In the genomic region with DNA sequence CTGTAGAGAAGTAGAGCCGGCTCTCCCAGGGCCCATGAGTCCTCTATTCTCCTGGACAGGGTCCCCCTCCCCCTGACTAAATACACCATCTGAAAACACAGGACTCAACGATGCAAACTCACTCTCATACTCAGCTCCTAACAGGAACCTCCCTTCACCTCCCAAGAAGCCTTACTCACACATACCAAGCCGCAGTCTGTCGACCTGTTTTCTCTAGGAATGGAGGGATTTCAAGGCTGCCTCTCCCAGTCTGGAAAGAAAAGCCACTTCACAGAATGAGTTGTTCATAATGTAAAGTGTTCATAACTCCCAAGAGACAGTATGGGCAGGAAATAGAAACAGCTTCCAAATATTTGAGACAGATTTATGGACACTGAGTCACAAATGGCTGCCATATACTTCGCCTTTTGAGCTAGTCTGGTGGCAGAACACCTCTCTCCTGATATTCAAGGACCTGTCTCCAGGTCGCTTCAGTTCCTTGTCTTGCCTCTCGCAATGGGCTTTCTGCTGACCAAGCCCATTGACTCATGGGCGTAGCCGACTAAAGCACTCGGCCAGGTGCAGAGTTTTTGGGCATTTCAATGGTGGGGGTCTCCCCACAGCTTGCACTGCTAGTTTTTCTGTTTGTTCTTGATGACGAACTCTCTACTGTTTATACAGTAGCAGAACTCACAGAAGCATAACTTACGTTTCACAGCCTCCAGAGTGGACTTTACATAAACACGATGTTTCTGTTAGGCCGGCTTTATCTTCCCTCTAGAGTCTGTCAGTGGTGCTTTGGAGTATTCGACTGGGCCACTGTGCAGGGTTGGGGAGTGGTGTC, we compare ENCODE assay signal across 2 cellular contexts.
TF ChIP-seq lines count a peak whose summit lies in the region.

No MANE protein-coding gene starts in this region.

TF ChIP-seq in SK-N-SH, 30 proteins besides CTCF, POLR2A, EP300 and RAD21 (continued from another document):
- TF ChIP-seq, protein P1, sequence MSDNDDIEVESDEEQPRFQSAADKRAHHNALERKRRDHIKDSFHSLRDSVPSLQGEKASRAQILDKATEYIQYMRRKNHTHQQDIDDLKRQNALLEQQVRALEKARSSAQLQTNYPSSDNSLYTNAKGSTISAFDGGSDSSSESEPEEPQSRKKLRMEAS (IDR thresholded peaks at IDR 0.05; ENCODE audit: low read depth), result no peak
- TF ChIP-seq FOSL2 (IDR thresholded peaks at IDR 0.05; ENCODE audit: borderline replicate concordance, low read depth) (peak; percentile 26; the same call in 1 of the 2 replicates), RXRA (IDR thresholded peaks at IDR 0.05; ENCODE audit: borderline replicate concordance, low read depth) (no peak)

TF ChIP-seq in SK-N-SH treated with all-trans-retinoic acid at 6 μM for 48 hours, 23 proteins besides CTCF, POLR2A, EP300 and RAD21 (continued from another document):
- TF ChIP-seq, protein P2, sequence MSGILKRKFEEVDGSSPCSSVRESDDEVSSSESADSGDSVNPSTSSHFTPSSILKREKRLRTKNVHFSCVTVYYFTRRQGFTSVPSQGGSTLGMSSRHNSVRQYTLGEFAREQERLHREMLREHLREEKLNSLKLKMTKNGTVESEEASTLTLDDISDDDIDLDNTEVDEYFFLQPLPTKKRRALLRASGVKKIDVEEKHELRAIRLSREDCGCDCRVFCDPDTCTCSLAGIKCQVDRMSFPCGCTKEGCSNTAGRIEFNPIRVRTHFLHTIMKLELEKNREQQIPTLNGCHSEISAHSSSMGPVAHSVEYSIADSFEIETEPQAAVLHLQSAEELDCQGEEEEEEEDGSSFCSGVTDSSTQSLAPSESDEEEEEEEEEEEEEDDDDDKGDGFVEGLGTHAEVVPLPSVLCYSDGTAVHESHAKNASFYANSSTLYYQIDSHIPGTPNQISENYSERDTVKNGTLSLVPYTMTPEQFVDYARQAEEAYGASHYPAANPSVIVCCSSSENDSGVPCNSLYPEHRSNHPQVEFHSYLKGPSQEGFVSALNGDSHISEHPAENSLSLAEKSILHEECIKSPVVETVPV (CRISPR knock-in tag; IDR thresholded peaks at IDR 0.05), result no peak
- TF ChIP-seq ZFP3 (CRISPR knock-in tag; IDR thresholded peaks at IDR 0.05) (no peak), ARNTL (CRISPR knock-in tag; IDR thresholded peaks at IDR 0.05; ENCODE audit: borderline replicate concordance, low read depth) (no peak), PPARA (CRISPR knock-in tag; IDR thresholded peaks at IDR 0.05; ENCODE audit: borderline replicate concordance) (no peak), GLIS3 (CRISPR knock-in tag; IDR thresholded peaks at IDR 0.05) (no peak), OSR1 (CRISPR knock-in tag; IDR thresholded peaks at IDR 0.05) (no peak), ZC3H10 (CRISPR knock-in tag; IDR thresholded peaks at IDR 0.05) (no peak), CSDC2 (CRISPR knock-in tag; IDR thresholded peaks at IDR 0.05) (no peak), SNAI2 (CRISPR knock-in tag; IDR thresholded peaks at IDR 0.05) (no peak)
- TF ChIP-seq, protein P3, sequence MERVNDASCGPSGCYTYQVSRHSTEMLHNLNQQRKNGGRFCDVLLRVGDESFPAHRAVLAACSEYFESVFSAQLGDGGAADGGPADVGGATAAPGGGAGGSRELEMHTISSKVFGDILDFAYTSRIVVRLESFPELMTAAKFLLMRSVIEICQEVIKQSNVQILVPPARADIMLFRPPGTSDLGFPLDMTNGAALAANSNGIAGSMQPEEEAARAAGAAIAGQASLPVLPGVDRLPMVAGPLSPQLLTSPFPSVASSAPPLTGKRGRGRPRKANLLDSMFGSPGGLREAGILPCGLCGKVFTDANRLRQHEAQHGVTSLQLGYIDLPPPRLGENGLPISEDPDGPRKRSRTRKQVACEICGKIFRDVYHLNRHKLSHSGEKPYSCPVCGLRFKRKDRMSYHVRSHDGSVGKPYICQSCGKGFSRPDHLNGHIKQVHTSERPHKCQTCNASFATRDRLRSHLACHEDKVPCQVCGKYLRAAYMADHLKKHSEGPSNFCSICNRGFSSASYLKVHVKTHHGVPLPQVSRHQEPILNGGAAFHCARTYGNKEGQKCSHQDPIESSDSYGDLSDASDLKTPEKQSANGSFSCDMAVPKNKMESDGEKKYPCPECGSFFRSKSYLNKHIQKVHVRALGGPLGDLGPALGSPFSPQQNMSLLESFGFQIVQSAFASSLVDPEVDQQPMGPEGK (CRISPR knock-in tag; IDR thresholded peaks at IDR 0.05; ENCODE audit: borderline replicate concordance), result no peak
- TF ChIP-seq, protein P4, sequence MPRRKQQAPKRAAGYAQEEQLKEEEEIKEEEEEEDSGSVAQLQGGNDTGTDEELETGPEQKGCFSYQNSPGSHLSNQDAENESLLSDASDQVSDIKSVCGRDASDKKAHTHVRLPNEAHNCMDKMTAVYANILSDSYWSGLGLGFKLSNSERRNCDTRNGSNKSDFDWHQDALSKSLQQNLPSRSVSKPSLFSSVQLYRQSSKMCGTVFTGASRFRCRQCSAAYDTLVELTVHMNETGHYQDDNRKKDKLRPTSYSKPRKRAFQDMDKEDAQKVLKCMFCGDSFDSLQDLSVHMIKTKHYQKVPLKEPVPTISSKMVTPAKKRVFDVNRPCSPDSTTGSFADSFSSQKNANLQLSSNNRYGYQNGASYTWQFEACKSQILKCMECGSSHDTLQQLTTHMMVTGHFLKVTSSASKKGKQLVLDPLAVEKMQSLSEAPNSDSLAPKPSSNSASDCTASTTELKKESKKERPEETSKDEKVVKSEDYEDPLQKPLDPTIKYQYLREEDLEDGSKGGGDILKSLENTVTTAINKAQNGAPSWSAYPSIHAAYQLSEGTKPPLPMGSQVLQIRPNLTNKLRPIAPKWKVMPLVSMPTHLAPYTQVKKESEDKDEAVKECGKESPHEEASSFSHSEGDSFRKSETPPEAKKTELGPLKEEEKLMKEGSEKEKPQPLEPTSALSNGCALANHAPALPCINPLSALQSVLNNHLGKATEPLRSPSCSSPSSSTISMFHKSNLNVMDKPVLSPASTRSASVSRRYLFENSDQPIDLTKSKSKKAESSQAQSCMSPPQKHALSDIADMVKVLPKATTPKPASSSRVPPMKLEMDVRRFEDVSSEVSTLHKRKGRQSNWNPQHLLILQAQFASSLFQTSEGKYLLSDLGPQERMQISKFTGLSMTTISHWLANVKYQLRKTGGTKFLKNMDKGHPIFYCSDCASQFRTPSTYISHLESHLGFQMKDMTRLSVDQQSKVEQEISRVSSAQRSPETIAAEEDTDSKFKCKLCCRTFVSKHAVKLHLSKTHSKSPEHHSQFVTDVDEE (CRISPR knock-in tag; IDR thresholded peaks at IDR 0.05), result no peak
- TF ChIP-seq, protein P5, sequence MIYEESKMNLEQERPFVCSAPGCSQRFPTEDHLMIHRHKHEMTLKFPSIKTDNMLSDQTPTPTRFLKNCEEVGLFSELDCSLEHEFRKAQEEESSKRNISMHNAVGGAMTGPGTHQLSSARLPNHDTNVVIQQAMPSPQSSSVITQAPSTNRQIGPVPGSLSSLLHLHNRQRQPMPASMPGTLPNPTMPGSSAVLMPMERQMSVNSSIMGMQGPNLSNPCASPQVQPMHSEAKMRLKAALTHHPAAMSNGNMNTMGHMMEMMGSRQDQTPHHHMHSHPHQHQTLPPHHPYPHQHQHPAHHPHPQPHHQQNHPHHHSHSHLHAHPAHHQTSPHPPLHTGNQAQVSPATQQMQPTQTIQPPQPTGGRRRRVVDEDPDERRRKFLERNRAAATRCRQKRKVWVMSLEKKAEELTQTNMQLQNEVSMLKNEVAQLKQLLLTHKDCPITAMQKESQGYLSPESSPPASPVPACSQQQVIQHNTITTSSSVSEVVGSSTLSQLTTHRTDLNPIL (CRISPR knock-in tag; IDR thresholded peaks at IDR 0.05; ENCODE audit: low read depth), result no peak
